In genomic region chr17:61862975-61863800, GRCh38 we compare ENCODE assay signal across 8 cellular contexts. TPM values are rescaled to one million over a fixed set of nuclear protein-coding genes. Genes with fewer than 3 reads are reported as not detected.
A peak's percentile ranks its signal among the peaks of the same experiment; 100 is the strongest.
DNase-seq lines count a peak whose midpoint lies in the region; ATAC-seq and TF ChIP-seq lines count a peak whose summit lies in the region.

Gene BRIP1, minus strand, starts transcription at chr17:61863528. Its CDS starts 1,989 bp downstream, at chr17:61861539.

- H3F3A ChIP-seq in SU-DHL-6 (ENCODE audit: insufficient read depth), result peaks cover 16% of the 10 kb centered on the region; the same call in 1 of the 2 replicates

- peak within 1 kb of the TSS; percentile 31 for H4K8ac ChIP-seq in trophoblast cell (ENCODE audit: low read depth, low read length)

- H3K4me1 ChIP-seq in trophoblast cell (ENCODE audit: control insufficient read depth in 1 of 2, insufficient read depth in 2 of 2, low read length in 2 of 2) (no peaks in the 10 kb centered on the region), transverse colon (peaks cover 0 to 22% (median 13%) of the 10 kb centered on the region in 4 donors)

- peak within 1 kb of the TSS; percentile 32 for H4K91ac ChIP-seq in trophoblast cell (ENCODE audit: low read depth, low read length)

- H3K9ac ChIP-seq in SU-DHL-6 (ENCODE audit: low read length) (peak within 1 kb of the TSS; percentile 92), trophoblast cell (ENCODE audit: low read length) (peak within 1 kb of the TSS; percentile 91)

- TF ChIP-seq EP300 in transverse colon (IDR thresholded peaks at IDR 0.05; ENCODE audit: low read depth), result no peak

- H2AFZ ChIP-seq in SU-DHL-6 (ENCODE audit: low read depth, low read length, severe bottlenecking) (peak within 1 kb of the TSS; percentile 95), trophoblast cell (ENCODE audit: insufficient read depth, low read length, poor library complexity) (peak within 1 kb of the TSS; percentile 86)

- H3K79me2 ChIP-seq in SU-DHL-6 (ENCODE audit: insufficient read depth, low read length) (peaks cover 45% of the 10 kb centered on the region), trophoblast cell (ENCODE audit: control insufficient read depth, insufficient read depth, low read length, poor library complexity) (peaks cover 3% of the 10 kb centered on the region)

- DNase-seq in GM12865 (ENCODE audit: low read depth) (peak; percentile 96), NCI-H1417 (lab: John Stamatoyannopoulos, UW) (peak; percentile 90 to 97 (median 93)), cardiac septum (ENCODE audit: low spot score) (peak; percentile 92), trophoblast cell (peak; percentile 91 to 94), transverse colon (peak; percentile 92)
- peak; percentile 90 for DNase-seq in activated naive CD8-positive, alpha-beta T cell treated with anti-CD3 and anti-CD28 coated beads for 36 hours

- H3K36me3 ChIP-seq in SU-DHL-6 (ENCODE audit: low read length), result peaks cover 27% of the 10 kb centered on the region
- H3K36me3 ChIP-seq in trophoblast cell (ENCODE audit: control insufficient read depth in 1 of 2, insufficient read depth in 2 of 2, low read length in 2 of 2), result peaks cover 4 to 6% of the 10 kb centered on the region in 2 experiments
- peaks cover 0 to 10% (median 4%) of the 10 kb centered on the region in 4 donors for H3K36me3 ChIP-seq in transverse colon

- H3K9me2 ChIP-seq in SU-DHL-6 (replicated peaks; ENCODE audit: insufficient read depth, low read length), result no peaks in the 10 kb centered on the region

- H3K4me1 Mint-ChIP-seq in activated naive CD8-positive, alpha-beta T cell treated with anti-CD3 and anti-CD28 coated beads for 36 hours, result peaks cover 25% of the 10 kb centered on the region

- H2AK5ac ChIP-seq in trophoblast cell (ENCODE audit: low read length), result no peak within 1 kb of the TSS

- in situ Hi-C loops in transverse colon (cut with MboI; ENCODE audit: low pct_ligation_motif_present in 1 of 4, low pct_unique_long_range_greater_than_20kb in 1 of 4, low sequenced_read_pairs in 3 of 4), result loop anchor here in 1 of 4 donors (10.0 kb wide), 1 partner anchor 202 kb away; the partner anchor contains the start of gene MED13

- H3K27ac Mint-ChIP-seq in activated naive CD8-positive, alpha-beta T cell treated with anti-CD3 and anti-CD28 coated beads for 36 hours, result peak within 1 kb of the TSS; percentile 95

- no peaks in the 10 kb centered on the region for H4K20me1 ChIP-seq in SU-DHL-6 (ENCODE audit: low read depth, low read length)

- no peak within 1 kb of the TSS for H2BK120ac ChIP-seq in trophoblast cell (ENCODE audit: insufficient read depth, low read length, poor library complexity)

- peak within 1 kb of the TSS; percentile 82 for H3K27ac ChIP-seq in SU-DHL-6 (ENCODE audit: low read depth, low read length)
- H3K27ac ChIP-seq in trophoblast cell (ENCODE audit: low read depth, low read length), result peak within 1 kb of the TSS; percentile 72
- peak within 1 kb of the TSS; percentile 73 to 95 (median 89) for H3K27ac ChIP-seq in transverse colon

- ATAC-seq in HG02763 (IDR thresholded peaks at IDR 0.05; ENCODE audit: unreplicated experiment), result peak; percentile 93

- no peaks in the 10 kb centered on the region for H3K27me3 Mint-ChIP-seq in activated naive CD8-positive, alpha-beta T cell treated with anti-CD3 and anti-CD28 coated beads for 36 hours

- no peaks in the 10 kb centered on the region for H3K27me3 ChIP-seq in SU-DHL-6 (ENCODE audit: low read length)
- no peaks in the 10 kb centered on the region for H3K27me3 ChIP-seq in trophoblast cell (ENCODE audit: insufficient read depth, low read length)
- H3K27me3 ChIP-seq in transverse colon, result no peaks in the 10 kb centered on the region

- H3K9me3 ChIP-seq in SU-DHL-6 (ENCODE audit: insufficient read depth, low read length) (no peaks in the 10 kb centered on the region), trophoblast cell (ENCODE audit: insufficient read depth, low read depth, low read length) (no peaks in the 10 kb centered on the region), transverse colon (no peaks in the 10 kb centered on the region)

- peak within 1 kb of the TSS; percentile 26 for H2BK5ac ChIP-seq in trophoblast cell (ENCODE audit: low read depth, low read length, poor library complexity)

- intact Hi-C loops in cardiac septum (cut with DNase I), result no loop called here
- intact Hi-C loops in transverse colon (cut with DNase I; ENCODE audit: low total_unique reads), result no loop called here

- H3K14ac ChIP-seq in trophoblast cell (ENCODE audit: low read length), result peak within 1 kb of the TSS; percentile 61

- H3K36me3 Mint-ChIP-seq in activated naive CD8-positive, alpha-beta T cell treated with anti-CD3 and anti-CD28 coated beads for 36 hours, result peaks cover 12% of the 10 kb centered on the region

- TF ChIP-seq POLR2A in transverse colon (IDR thresholded peaks at IDR 0.05), result peak; percentile 53

- H3K4me3 Mint-ChIP-seq in activated naive CD8-positive, alpha-beta T cell treated with anti-CD3 and anti-CD28 coated beads for 36 hours, result peak within 1 kb of the TSS; percentile 96

- no peak within 1 kb of the TSS for H4K12ac ChIP-seq in trophoblast cell (ENCODE audit: low read depth, low read length)

- H3K4me3 ChIP-seq in GM12865 (ENCODE audit: low read depth, low read length), result peak within 1 kb of the TSS; percentile 91
- peak within 1 kb of the TSS; percentile 94 for H3K4me3 ChIP-seq in SU-DHL-6 (ENCODE audit: insufficient read depth, low read length, poor library complexity, severe bottlenecking)
- peak within 1 kb of the TSS; percentile 80 for H3K4me3 ChIP-seq in trophoblast cell (ENCODE audit: low read depth, low read length)
- H3K4me3 ChIP-seq in transverse colon, result peak within 1 kb of the TSS; percentile 49 to 94 (median 81)

- no peaks in the 10 kb centered on the region for H3K9me3 Mint-ChIP-seq in activated naive CD8-positive, alpha-beta T cell treated with anti-CD3 and anti-CD28 coated beads for 36 hours

- no peak within 1 kb of the TSS for H3K23ac ChIP-seq in trophoblast cell (ENCODE audit: low read length)

- no peak for TF ChIP-seq CTCF in GM12865 (IDR thresholded peaks at IDR 0.05; ENCODE audit: insufficient read depth, low read depth, low read length, missing control alignments)
- TF ChIP-seq CTCF in SU-DHL-6 (IDR thresholded peaks at IDR 0.05; ENCODE audit: insufficient read depth, low read length, poor library complexity, severe bottlenecking), result no peak
- TF ChIP-seq CTCF in transverse colon (IDR thresholded peaks at IDR 0.05), result no peak

- no CpG with 5 or more reads among the region's 43 CpGs for WGBS in trophoblast cell (ENCODE audit: extremely low coverage, insufficient coverage, insufficient read length)
- 0 to 1% methylated on average over 14 to 43 of the region's 43 CpGs for WGBS in transverse colon (ENCODE audit: low coverage in 1 of 2), 2 donors

- peak within 1 kb of the TSS; percentile 28 for H3K18ac ChIP-seq in trophoblast cell (ENCODE audit: low read length)

- peaks cover 4% of the 10 kb centered on the region for H3K79me1 ChIP-seq in trophoblast cell (ENCODE audit: low read length)

- peak within 1 kb of the TSS; percentile 1 for H3K4ac ChIP-seq in trophoblast cell (ENCODE audit: low read depth, low read length)

- H3K4me2 ChIP-seq in SU-DHL-6 (ENCODE audit: low read depth, low read length, poor library complexity, severe bottlenecking), result peak within 1 kb of the TSS; percentile 91
- peak within 1 kb of the TSS; percentile 83 for H3K4me2 ChIP-seq in trophoblast cell (ENCODE audit: low read length)

- no peak within 1 kb of the TSS for H2BK12ac ChIP-seq in trophoblast cell (ENCODE audit: low read length)

RNA-seq across cellular contexts. Expression of gene BRIP1, which starts in this region (rescaled TPM):
- 10 to 100 TPM; 16.6 to 17.0 TPM for total RNA-seq in activated naive CD8-positive, alpha-beta T cell treated with anti-CD3 and anti-CD28 coated beads for 36 hours
- 0.11 TPM for total RNA-seq in cardiac septum
- 7.0 TPM in 2 replicates for polyA plus RNA-seq in trophoblast cell (2013)
- total RNA-seq in transverse colon, result 1 to 10 TPM in 3 of 4 donors, under 1 TPM in 1; 0.80 to 1.9 (median 1.2) TPM

Comparison
In these comparisons a context has a peak if more than half of its experiments do, and no peak if none do; other contexts are left out.
1. Peak in every context shown above with its lines: DNase-seq, ATAC-seq, H3K4me3 ChIP-seq and H3K27ac ChIP-seq.
2. RNA of gene BRIP1 (total RNA-seq): 16.6 to 17.0 TPM in activated naive CD8-positive, alpha-beta T cell treated with anti-CD3 and anti-CD28 coated beads for 36 hours; 0.80 to 1.9 TPM in transverse colon and 0.11 TPM in cardiac septum (single experiment); every median in the first group is over 4 times any median in the second.
3. Peak in DNase-seq in cardiac septum; RNA of the gene not detected or under 1 TPM.